In the genomic region with DNA sequence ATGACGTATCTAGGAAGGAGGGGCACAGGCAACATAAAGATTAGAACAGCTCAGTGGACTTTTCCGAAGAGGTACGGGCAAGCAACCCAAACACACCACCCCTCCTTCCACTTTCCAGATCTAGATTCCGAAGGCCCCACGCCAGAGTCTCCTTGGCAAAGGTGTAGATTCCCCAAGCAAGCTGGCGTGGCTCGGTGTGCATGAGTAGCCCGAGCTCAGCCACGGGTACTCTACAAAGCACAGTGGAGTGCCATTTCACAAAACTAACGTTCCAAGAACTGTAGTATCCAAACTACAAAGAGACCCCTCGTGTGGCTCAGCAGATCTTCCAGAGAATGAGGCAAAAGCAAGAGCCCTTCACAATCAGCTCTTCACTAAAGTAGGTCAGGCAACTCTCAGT, we compare ENCODE assay signal across 27 cellular contexts.
DNase-seq lines count a peak whose midpoint lies in the region; ATAC-seq and TF ChIP-seq lines count a peak whose summit lies in the region.
"Had no signal": no experiment of that assay in that cellular context is flagged by ENCODE, and none has a peak within 500 bp of the region (broad histone marks: within the 10 kb centered on the region; RNA-seq: fewer than 3 reads in every experiment).

No MANE protein-coding gene starts in this region.

- 62 to 85% (median 68%) methylated on average over 9 to 11 of the region's 11 CpGs for WGBS in stomach, 5 donors

- TF ChIP-seq CTCF in VCaP (conservative IDR thresholded peaks at IDR 0.05) (no peak), left lung (IDR thresholded peaks at IDR 0.05) (no peak), stomach (IDR thresholded peaks at IDR 0.05) (no peak), ascending aorta (IDR thresholded peaks at IDR 0.05) (no peak)

- H3K9me3 ChIP-seq in left lung (no peaks in the 10 kb centered on the region), stomach (no peaks in the 10 kb centered on the region), ascending aorta (no peaks in the 10 kb centered on the region)
- H3K9me3 ChIP-seq: breast epithelium, HAP-1, heart left ventricle, right atrium auricular region, spleen had no signal

- DNase-seq in cerebellar cortex (ENCODE audit: low spot score) (peak; percentile 89), left lung (no peak), stomach (peak; percentile 79), SKM-1 treated with dmso at 0.1 percent for 144 hours (lab: John Stamatoyannopoulos, UW; ENCODE audit: unreplicated experiment) (no peak), ascending aorta (ENCODE audit: low spot score in 2 of 2) (no peak)
- no peak for DNase-seq in activated T-cell treated with anti-CD3 and anti-CD28 coated beads, Interleukin-2, amount 50 U/mL, for 1 hour
- DNase-seq: activated CD4-positive, alpha-beta memory T cell treated with anti-CD3 and anti-CD28 coated beads for 36 hours; activated CD4-positive, CD25-positive, alpha-beta regulatory T cell treated with anti-CD3 and anti-CD28 coated beads, Interleukin-2, amount 50 U/mL, for 72 hours; activated naive CD4-positive, alpha-beta T cell; DMS 273 treated with DMSO at 0.1 percent for 48 hours; effector memory CD4-positive, alpha-beta T cell; EL; foreskin fibroblast; MM.1S; NCI-H2029 treated with DMSO at 0.1 percent for 48 hours; NCI-H526 treated with DMSO at 0.1 percent for 48 hours; NK-92 treated with Interleukin-12 subunit alpha and Interleukin-12 subunit beta, amount 100 ng/mL, for 24 hours; PC-3; spleen; T-helper 2 cell had no signal

- H3K36me3 ChIP-seq in left lung (peaks cover 0 to 14% of the 10 kb centered on the region in 2 donors), stomach (peaks cover 0 to 28% (median 26%) of the 10 kb centered on the region in 4 donors), ascending aorta (peaks cover 0 to 9% of the 10 kb centered on the region in 2 donors)
- H3K36me3 ChIP-seq: breast epithelium, HAP-1 had no signal

- peaks cover 0 to 12% of the 10 kb centered on the region in 2 donors for H3K4me1 ChIP-seq in left lung
- H3K4me1 ChIP-seq in stomach = peaks cover 10 to 57% (median 28%) of the 10 kb centered on the region in 4 donors
- peaks cover 0 to 10% of the 10 kb centered on the region in 2 donors for H3K4me1 ChIP-seq in ascending aorta
- H3K4me1 ChIP-seq: breast epithelium had no signal

- TF ChIP-seq POLR2A in stomach (IDR thresholded peaks at IDR 0.05) = no peak

- H3K27ac ChIP-seq in VCaP (peak overlapping the region; percentile 15; the same call in 1 of the 2 replicates), left lung (no peak overlapping the region), stomach (no peak overlapping the region), ascending aorta (peak overlapping the region in 1 of 2 donors; percentile 13)
- H3K27ac ChIP-seq: breast epithelium, coronary artery, heart left ventricle, right atrium auricular region, spleen had no signal

- TF ChIP-seq EP300 in stomach (IDR thresholded peaks at IDR 0.05) = no peak

- peak; percentile 48 for ATAC-seq in left lung
- ATAC-seq: PC-3, SK-N-SH treated with all-trans-retinoic acid at 6 μM for 48 hours had no signal

- H3K27me3 ChIP-seq in left lung (no peaks in the 10 kb centered on the region), stomach (no peaks in the 10 kb centered on the region), ascending aorta (no peaks in the 10 kb centered on the region)
- H3K27me3 ChIP-seq: breast epithelium, heart left ventricle, right atrium auricular region, spleen had no signal

- intact Hi-C loops in left lung (cut with DNase I) = no loop called here
- intact Hi-C loops in stomach (cut with DNase I; ENCODE audit: low total_unique reads) = no loop called here
- intact Hi-C loops in ascending aorta (cut with DNase I) = no loop called here

- H3K4me3 ChIP-seq in left lung (no peak overlapping the region), stomach (no peak overlapping the region), ascending aorta (no peak overlapping the region)
- H3K4me3 ChIP-seq: breast epithelium, coronary artery, HAP-1, heart left ventricle, right atrium auricular region, spleen had no signal

Comparison
In these comparisons a context has a peak if more than half of its experiments do, and no peak if none do; other contexts are left out.
1. DNase-seq: peak in cerebellar cortex (single experiment) and stomach (single experiment); none in left lung (0 of 2), SKM-1 treated with dmso at 0.1 percent for 144 hours (single experiment), activated T-cell treated with anti-CD3 and anti-CD28 coated beads, Interleukin-2, amount 50 U/mL, for 1 hour (single experiment) and ascending aorta (0 of 2).